8 cellular contexts compared by ENCODE assay signal in the genomic region with DNA sequence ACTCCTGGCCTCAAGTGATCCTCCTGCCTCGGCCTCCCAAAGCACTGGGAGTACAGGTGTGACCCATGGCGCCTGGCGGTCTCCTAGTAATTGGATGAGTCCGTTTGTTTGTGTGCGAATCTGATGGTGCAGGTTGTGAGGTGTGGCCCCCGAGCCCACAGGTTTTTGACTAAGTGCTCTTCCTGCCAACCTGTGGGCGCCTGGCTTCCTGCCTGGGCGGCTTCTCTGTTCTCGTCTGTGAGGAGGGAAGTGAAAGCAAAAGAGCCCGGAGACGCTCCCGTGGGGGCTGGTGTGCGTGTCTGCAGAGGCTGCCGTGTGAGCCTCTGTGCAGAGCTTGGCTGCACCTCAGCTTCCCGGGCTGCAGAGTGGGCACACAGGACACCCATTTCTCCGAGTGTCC. TPM values are rescaled to one million over a fixed set of nuclear protein-coding genes. Genes with fewer than 3 reads are reported as not detected.
DNase-seq lines count a peak whose midpoint lies in the region; ATAC-seq, FAIRE-seq and TF ChIP-seq lines count a peak whose summit lies in the region.

No MANE protein-coding gene starts in this region.

- H3K4me2 ChIP-seq in BLaER1, result peak overlapping the region; percentile 83
- peak overlapping the region; percentile 60 for H3K4me2 ChIP-seq in Karpas-422 (ENCODE audit: low read depth, low read length, poor library complexity, severe bottlenecking)

- H3K36me3 ChIP-seq in BLaER1 (peaks cover 88% of the 10 kb centered on the region), Karpas-422 (ENCODE audit: insufficient read depth, low read length) (peaks cover 6% of the 10 kb centered on the region; the same call in 1 of the 2 replicates)

- H3K9ac ChIP-seq in BLaER1, result no peak overlapping the region
- no peak overlapping the region for H3K9ac ChIP-seq in Karpas-422 (ENCODE audit: low read length)

- no peak for TF ChIP-seq POLR2A in H54 (IDR thresholded peaks at IDR 0.05; ENCODE audit: low read depth, low read length)

- H3K4me1 ChIP-seq in BLaER1 (peaks cover 59% of the 10 kb centered on the region), Karpas-422 (ENCODE audit: low read length) (peaks cover 39% of the 10 kb centered on the region)

- no peaks in the 10 kb centered on the region for H3K9me2 ChIP-seq in Karpas-422 (replicated peaks; ENCODE audit: insufficient read depth, low read length)

- DNase-seq in GM20000 (ENCODE audit: low spot score), result peak; percentile 96
- DNase-seq in Karpas-422, result peak; percentile 99
- peak; percentile 97 for DNase-seq in activated CD8-positive, alpha-beta T cell treated with anti-CD3 and anti-CD28 coated beads for 36 hours
- DNase-seq in stimulated activated CD4-positive, alpha-beta T cell treated with anti-CD3 and anti-CD28 coated beads, Interleukin-1b, Interleukin-23, amount 100 ng/mL, for 4 hours (ENCODE audit: low read depth in 2 of 2), result peak; percentile 80 to 86
- DNase-seq in NCI-H2227 treated with DMSO at 0.1 percent for 48 hours (lab: John Stamatoyannopoulos, UW), result no peak
- no peak for DNase-seq in H54 (ENCODE audit: insufficient read length, low spot score)

- peaks cover 91% of the 10 kb centered on the region for H4K20me1 ChIP-seq in BLaER1
- H4K20me1 ChIP-seq in Karpas-422 (ENCODE audit: insufficient read depth, low read depth, low read length), result peaks cover 5% of the 10 kb centered on the region; the same call in 1 of the 2 replicates

- ATAC-seq in activated CD8-positive, alpha-beta T cell treated with anti-CD3 and anti-CD28 coated beads for 36 hours, result peak; percentile 74
- peak; percentile 40 for ATAC-seq in esophagus mucosa

- H3K27ac ChIP-seq in BLaER1 (0 out of 2 replicates have a peak overlapping the region, but pooled peaks have one; percentile 13), Karpas-422 (ENCODE audit: low read length) (peak overlapping the region; percentile 90)

- H3K79me2 ChIP-seq in Karpas-422 (ENCODE audit: low read length), result no peaks in the 10 kb centered on the region

- intact Hi-C loops in activated CD8-positive, alpha-beta T cell treated with anti-CD3 and anti-CD28 coated beads for 36 hours (cut with micrococcal nuclease), result loop anchor here (5.0 kb wide), 1 partner anchor 50 kb away; the partner anchor contains the start of gene CNN2

- H3K27me3 ChIP-seq in BLaER1 (no peaks in the 10 kb centered on the region), Karpas-422 (ENCODE audit: low read length) (no peaks in the 10 kb centered on the region)

- no peaks in the 10 kb centered on the region for H3K27me3 Mint-ChIP-seq in activated CD8-positive, alpha-beta T cell treated with anti-CD3 and anti-CD28 coated beads for 36 hours

- TF ChIP-seq CTCF in GM20000 (IDR thresholded peaks at IDR 0.05; ENCODE audit: extremely low read depth, missing control alignments), result no peak
- no peak for TF ChIP-seq CTCF in activated CD8-positive, alpha-beta T cell treated with anti-CD3 and anti-CD28 coated beads for 36 hours (IDR thresholded peaks at IDR 0.05)

- H3K4me3 ChIP-seq in BLaER1 (no peak overlapping the region; the same call in 1 of the 2 replicates), Karpas-422 (ENCODE audit: low read length) (peak overlapping the region; percentile 55; the same call in 1 of the 2 replicates)

- H3K4me3 Mint-ChIP-seq in activated CD8-positive, alpha-beta T cell treated with anti-CD3 and anti-CD28 coated beads for 36 hours, result peak overlapping the region; percentile 71

- CTCF ChIA-PET in activated CD8-positive, alpha-beta T cell treated with anti-CD3 and anti-CD28 coated beads for 36 hours (lab: Charles Lee), result interaction anchor here (1.1 to 3.6 kb wide), 5 partner anchors 10 to 55 kb away, joined by 3 to 17 read pairs (median 6); partner anchors contain the start of genes ARHGAP45 and RNU6-2

- no peaks in the 10 kb centered on the region for H3K9me3 Mint-ChIP-seq in activated CD8-positive, alpha-beta T cell treated with anti-CD3 and anti-CD28 coated beads for 36 hours

- H3K27ac Mint-ChIP-seq in activated CD8-positive, alpha-beta T cell treated with anti-CD3 and anti-CD28 coated beads for 36 hours, result peak overlapping the region; percentile 88

- POLR2A ChIA-PET in activated CD8-positive, alpha-beta T cell treated with anti-CD3 and anti-CD28 coated beads for 36 hours (lab: Charles Lee), result interaction anchor here (0.9 to 12.2 kb wide), 10 partner anchors 10 to 164 kb away, joined by 3 to 148 read pairs (median 6); partner anchors contain the start of genes ARHGAP45, CNN2, POLR2E and RNU6-2

- H2AFZ ChIP-seq in Karpas-422 (ENCODE audit: low read length), result no peak overlapping the region

- peaks cover 64% of the 10 kb centered on the region for H3K36me3 Mint-ChIP-seq in activated CD8-positive, alpha-beta T cell treated with anti-CD3 and anti-CD28 coated beads for 36 hours (ENCODE audit: low read depth)

- peaks cover 69% of the 10 kb centered on the region for H3K4me1 Mint-ChIP-seq in activated CD8-positive, alpha-beta T cell treated with anti-CD3 and anti-CD28 coated beads for 36 hours (ENCODE audit: low read depth)

- no peak for FAIRE-seq in H54 (lab: Jason Lieb, UNC)

- H3K9me3 ChIP-seq in BLaER1 (no peaks in the 10 kb centered on the region), Karpas-422 (ENCODE audit: low read length) (no peaks in the 10 kb centered on the region)

RNA-seq across cellular contexts. Expression of gene ARHGAP45, which starts 10.0 kb away (rescaled TPM):
- total RNA-seq in Karpas-422 (2014; rRNA removed; shearing (Covaris generic); ENCODE audit: low replicate concordance), result 31.5 and 114 TPM in 2 replicates
- 100 to 1,000 TPM; 136 to 150 TPM for total RNA-seq in activated CD8-positive, alpha-beta T cell treated with anti-CD3 and anti-CD28 coated beads for 36 hours
- total RNA-seq in esophagus mucosa, result 5.1 TPM

RNA-seq across cellular contexts. Expression of gene POLR2E, which starts 18.2 kb away (rescaled TPM):
- 117 and 222 TPM in 2 replicates for total RNA-seq in Karpas-422 (2014; rRNA removed; shearing (Covaris generic); ENCODE audit: low replicate concordance)
- 100 to 1,000 TPM; 271 to 282 TPM for total RNA-seq in activated CD8-positive, alpha-beta T cell treated with anti-CD3 and anti-CD28 coated beads for 36 hours
- total RNA-seq in esophagus mucosa, result 139 TPM

RNA-seq across cellular contexts. Expression of gene GPX4, which starts 26.8 kb away (rescaled TPM):
- total RNA-seq in Karpas-422 (2014; rRNA removed; shearing (Covaris generic); ENCODE audit: low replicate concordance), result 286 and 423 TPM in 2 replicates
- 100 to 1,000 TPM; 224 to 232 TPM for total RNA-seq in activated CD8-positive, alpha-beta T cell treated with anti-CD3 and anti-CD28 coated beads for 36 hours
- total RNA-seq in esophagus mucosa, result 138 TPM

RNA-seq across cellular contexts. Expression of gene ABCA7, which starts 37.0 kb away (rescaled TPM):
- 23.8 and 31.7 TPM in 2 replicates for total RNA-seq in Karpas-422 (2014; rRNA removed; shearing (Covaris generic); ENCODE audit: low replicate concordance)
- 10 to 100 TPM; 14.0 to 14.6 TPM for total RNA-seq in activated CD8-positive, alpha-beta T cell treated with anti-CD3 and anti-CD28 coated beads for 36 hours
- 24.8 TPM for total RNA-seq in esophagus mucosa

RNA-seq across cellular contexts. Expression of gene CNN2, which starts 50.5 kb away (rescaled TPM):
- 88.6 and 97.9 TPM in 2 replicates for total RNA-seq in Karpas-422 (2014; rRNA removed; shearing (Covaris generic); ENCODE audit: low replicate concordance)
- total RNA-seq in activated CD8-positive, alpha-beta T cell treated with anti-CD3 and anti-CD28 coated beads for 36 hours, result 10 to 100 TPM; 97.4 to 98.3 TPM
- total RNA-seq in esophagus mucosa, result 183 TPM

Comparison
In these comparisons a context has a peak if more than half of its experiments do, and no peak if none do; other contexts are left out.
1. DNase-seq: peak in GM20000 (single experiment), Karpas-422 (single experiment), activated CD8-positive, alpha-beta T cell treated with anti-CD3 and anti-CD28 coated beads for 36 hours (single experiment) and stimulated activated CD4-positive, alpha-beta T cell treated with anti-CD3 and anti-CD28 coated beads, Interleukin-1b, Interleukin-23, amount 100 ng/mL, for 4 hours (2 of 2); none in NCI-H2227 treated with DMSO at 0.1 percent for 48 hours (single experiment) and H54 (single experiment).